Comparison of ENCODE assay signal across 9 cellular contexts in genomic region chr16:15897834-15898254, GRCh38. TPM values are rescaled to one million over a fixed set of nuclear protein-coding genes. Genes with fewer than 3 reads are reported as not detected.
DNase-seq lines count a peak whose midpoint lies in the region; ATAC-seq and TF ChIP-seq lines count a peak whose summit lies in the region.
"Had no signal": no experiment of that assay in that cellular context is flagged by ENCODE, and none has a peak within 500 bp of the region (broad histone marks: within the 10 kb centered on the region; RNA-seq: fewer than 3 reads in every experiment).

No MANE protein-coding gene starts in this region.

- H3K4me1 Mint-ChIP-seq in WTC11 = peaks cover 15% of the 10 kb centered on the region

- H3K27ac ChIP-seq in gastroesophageal sphincter = no peak overlapping the region

- H3K9me3 Mint-ChIP-seq in WTC11 = no peaks in the 10 kb centered on the region

- peak; percentile 76 for ATAC-seq in GM18861 (IDR thresholded peaks at IDR 0.05; ENCODE audit: unreplicated experiment)
- ATAC-seq in HG02885 (IDR thresholded peaks at IDR 0.05; ENCODE audit: poor library complexity, unreplicated experiment) = peak; percentile 50
- ATAC-seq in WTC11 = no peak
- no peak for ATAC-seq in gastroesophageal sphincter

- H3K9me3 ChIP-seq in gastroesophageal sphincter = no peaks in the 10 kb centered on the region

- H3K4me3 Mint-ChIP-seq in WTC11 = no peak overlapping the region

- no peak overlapping the region for H3K4me3 ChIP-seq in gastroesophageal sphincter

- 55 to 57% methylated on average over 4 to 5 of the region's 5 CpGs for WGBS in gastroesophageal sphincter (ENCODE audit: low coverage in 1 of 2), 2 donors

- TF ChIP-seq POLR2A in gastroesophageal sphincter (IDR thresholded peaks at IDR 0.05) = no peak

- TF ChIP-seq CTCF in WTC11 (IDR thresholded peaks at IDR 0.05) (no peak), gastroesophageal sphincter (IDR thresholded peaks at IDR 0.05) (no peak)

- no peaks in the 10 kb centered on the region for H3K4me1 ChIP-seq in gastroesophageal sphincter

- H3K27ac Mint-ChIP-seq in WTC11 = no peak overlapping the region

- CTCF ChIA-PET in WTC11 (lab: Charles Lee) = interaction anchor here (0.7 to 1.1 kb wide), 2 partner anchors 9 to 23 kb away, joined by 4 to 8 read pairs; partner anchors contain the start of gene CEP20

- DNase-seq in WTC11 (ENCODE audit: low spot score) (no peak), renal cortical epithelial cell (ENCODE audit: low read depth) (peak; percentile 70), NCI-H2227 (lab: John Stamatoyannopoulos, UW; ENCODE audit: unreplicated experiment) (no peak), HuH-7.5 (ENCODE audit: low spot score) (no peak), HK-2 (ENCODE audit: unreplicated experiment) (no peak)

- POLR2A ChIA-PET in WTC11 (lab: Charles Lee) = interaction anchor here (1.1 kb wide), 1 partner anchor 10 kb away, joined by 6 read pairs; the partner anchor contains the start of gene CEP20

- H3K36me3 Mint-ChIP-seq in WTC11 = no peaks in the 10 kb centered on the region

- TF ChIP-seq EP300 in gastroesophageal sphincter (IDR thresholded peaks at IDR 0.05) = no peak

- no peaks in the 10 kb centered on the region for H3K27me3 Mint-ChIP-seq in WTC11 (ENCODE audit: low read depth)

- no peaks in the 10 kb centered on the region for H3K27me3 ChIP-seq in gastroesophageal sphincter

- no peaks in the 10 kb centered on the region for H3K36me3 ChIP-seq in gastroesophageal sphincter

TF ChIP-seq in WTC11, 78 proteins besides CTCF, POLR2A, EP300 and RAD21:
- TF ChIP-seq TEAD4 (CRISPR knock-in tag; IDR thresholded peaks at IDR 0.05) = no peak
- 0 out of 2 replicates have a peak, but pooled peaks have one; percentile 35 for TF ChIP-seq ZNF263 (CRISPR knock-in tag; IDR thresholded peaks at IDR 0.05; ENCODE audit: low read depth)

RNA-seq across cellular contexts. Expression of gene CEP20, which starts 9.4 kb away (rescaled TPM):
- 35.7 to 39.5 TPM (median 39.1 TPM) in 3 replicates for total RNA-seq in WTC11 (2021)
- total RNA-seq in renal cortical epithelial cell = 42.1 and 60.3 TPM in 2 replicates
- total RNA-seq in gastroesophageal sphincter = 10 to 100 TPM; 34.1 to 66.9 (median 49.6) TPM

RNA-seq across cellular contexts. Expression of gene MYH11, which starts 41.0 kb away (rescaled TPM):
- 0.69 to 0.74 TPM (median 0.69 TPM) in 3 replicates for total RNA-seq in WTC11 (2021)
- total RNA-seq in renal cortical epithelial cell = 0.05 TPM in 1 of 2 replicates, not detected in the other
- over 10,000 TPM in 3 of 4 donors, 1,000 to 10,000 TPM in 1; 7,231 to 23,237 (median 11,307) TPM for total RNA-seq in gastroesophageal sphincter
- total RNA-seq: pulmonary artery endothelial cell had no signal

RNA-seq across cellular contexts. Expression of gene ABCC1, which starts 51.6 kb away (rescaled TPM):
- total RNA-seq in WTC11 (2021) (61.9 to 64.9 TPM (median 63.9 TPM) in 3 replicates), renal cortical epithelial cell (20.5 and 96.8 TPM in 2 replicates), gastroesophageal sphincter (100 to 1,000 TPM in 1 of 4 donors, 10 to 100 TPM in 3; 50.8 to 122 (median 63.1) TPM)

Comparison
In these comparisons a context has a peak if more than half of its experiments do, and no peak if none do; other contexts are left out.
1. ATAC-seq: peak in GM18861 (single experiment) and HG02885 (single experiment); none in WTC11 (single experiment) and gastroesophageal sphincter (single experiment).
2. RNA of gene MYH11, which starts 41.0 kb away (total RNA-seq): 7,231 to 23,237 TPM in gastroesophageal sphincter; 0.69 to 0.74 TPM in WTC11 and 0.05 TPM in renal cortical epithelial cell; every median in the first group is over 1,000 times any median in the second.